1 cellular context compared by ENCODE assay signal in genomic region chr20:32364554-32365208, GRCh38.
TF ChIP-seq lines count a peak whose summit lies in the region.

No MANE protein-coding gene starts in this region.

TF ChIP-seq in HEK293T, 16 proteins besides CTCF, POLR2A, EP300 and RAD21 (continued from another document):
- TF ChIP-seq PKNOX1 (IDR thresholded peaks at IDR 0.05), result peak; percentile 86
